ENCODE assay signal across 1 cellular context in genomic region chr15:63915888-63916731, GRCh38.
A peak's percentile ranks its signal among the peaks of the same experiment; 100 is the strongest.
TF ChIP-seq lines count a peak whose summit lies in the region.

No MANE protein-coding gene starts in this region.

TF ChIP-seq in HEK293, 187 proteins besides CTCF, POLR2A, EP300 and RAD21 (continued from another document):
- TF ChIP-seq PRDM2 (tag by site-specific recombination; IDR thresholded peaks at IDR 0.05; ENCODE audit: borderline replicate concordance), result no peak
- TF ChIP-seq ZNF558 (tag by site-specific recombination; IDR thresholded peaks at IDR 0.05), result no peak
- TF ChIP-seq ZNF501 (tag by site-specific recombination; IDR thresholded peaks at IDR 0.05), result no peak
- no peak for TF ChIP-seq ZNF473 (tag by site-specific recombination; IDR thresholded peaks at IDR 0.05)
- no peak for TF ChIP-seq ZNF157 (tag by site-specific recombination; IDR thresholded peaks at IDR 0.05)
- TF ChIP-seq ZNF629 (tag by site-specific recombination; IDR thresholded peaks at IDR 0.05), result no peak
- no peak for TF ChIP-seq ZNF274 (IDR thresholded peaks at IDR 0.05; ENCODE audit: low read length)
- TF ChIP-seq ZNF274 (tag by site-specific recombination; IDR thresholded peaks at IDR 0.05; ENCODE audit: borderline replicate concordance), result no peak
- no peak for TF ChIP-seq ZNF707 (tag by site-specific recombination; IDR thresholded peaks at IDR 0.05)
- no peak for TF ChIP-seq ZNF549 (tag by site-specific recombination; IDR thresholded peaks at IDR 0.05)
- no peak for TF ChIP-seq PRDM4 (tag by site-specific recombination; IDR thresholded peaks at IDR 0.05)
- no peak for TF ChIP-seq ZNF600 (tag by site-specific recombination; IDR thresholded peaks at IDR 0.05)
- TF ChIP-seq ZNF530 (tag by site-specific recombination; IDR thresholded peaks at IDR 0.05; ENCODE audit: low read depth), result no peak
- no peak for TF ChIP-seq RBAK (tag by site-specific recombination; IDR thresholded peaks at IDR 0.05)
- TF ChIP-seq ZBTB8A (tag by site-specific recombination; IDR thresholded peaks at IDR 0.05), result no peak
- no peak for TF ChIP-seq YY1 (tag by site-specific recombination; IDR thresholded peaks at IDR 0.05)
- TF ChIP-seq GLIS1 (tag by site-specific recombination; IDR thresholded peaks at IDR 0.05), result peak; percentile 63
- no peak for TF ChIP-seq ZNF426 (tag by site-specific recombination; IDR thresholded peaks at IDR 0.05)
- no peak for TF ChIP-seq ZNF747 (tag by site-specific recombination; IDR thresholded peaks at IDR 0.05)
- TF ChIP-seq ZBTB11 (tag by site-specific recombination; conservative IDR thresholded peaks at IDR 0.05; ENCODE audit: low read depth), result no peak
- no peak for TF ChIP-seq ZNF529 (tag by site-specific recombination; IDR thresholded peaks at IDR 0.05; ENCODE audit: insufficient replicate concordance)
- TF ChIP-seq SCRT1 (tag by site-specific recombination; IDR thresholded peaks at IDR 0.05; ENCODE audit: borderline replicate concordance), result peak; percentile 76; the same call in 1 of the 2 replicates
- TF ChIP-seq ZNF148 (tag by site-specific recombination; IDR thresholded peaks at IDR 0.05; ENCODE audit: borderline replicate concordance), result no peak
- TF ChIP-seq BCL11A (tag by site-specific recombination; IDR thresholded peaks at IDR 0.05; ENCODE audit: low read depth), result no peak
- no peak for TF ChIP-seq ZNF121 (tag by site-specific recombination; IDR thresholded peaks at IDR 0.05)
- no peak for TF ChIP-seq TSHZ1 (tag by site-specific recombination; IDR thresholded peaks at IDR 0.05; ENCODE audit: borderline replicate concordance)
- no peak for TF ChIP-seq ZNF23 (tag by site-specific recombination; IDR thresholded peaks at IDR 0.05; ENCODE audit: borderline replicate concordance)
- TF ChIP-seq PRDM10 (tag by site-specific recombination; IDR thresholded peaks at IDR 0.05), result peak; percentile 90
- TF ChIP-seq ZNF239 (tag by site-specific recombination; IDR thresholded peaks at IDR 0.05), result no peak
- no peak for TF ChIP-seq ZNF202 (tag by site-specific recombination; IDR thresholded peaks at IDR 0.05; ENCODE audit: borderline replicate concordance)
- no peak; the same call in none of the 2 replicates for TF ChIP-seq ZNF335 (tag by site-specific recombination; conservative IDR thresholded peaks at IDR 0.05)
